ENCODE assay signal across 1 cellular context in the genomic region with DNA sequence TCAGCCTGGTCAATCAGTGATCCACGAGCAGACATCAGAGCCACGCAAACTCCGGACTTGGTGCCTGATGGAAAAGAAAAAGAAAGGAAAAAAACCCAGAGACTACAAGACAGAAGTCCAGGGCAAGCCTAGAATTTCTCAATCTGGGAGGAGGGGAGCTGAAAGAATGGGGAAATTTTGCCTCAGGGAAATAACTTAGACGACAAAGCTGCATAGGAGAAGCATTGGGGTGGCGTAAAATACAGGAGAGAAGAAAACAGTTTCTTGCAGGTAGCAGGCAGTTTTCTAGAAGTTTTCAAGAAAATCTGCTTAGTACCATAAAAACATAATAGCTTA.
TF ChIP-seq lines count a peak whose summit lies in the region.

No MANE protein-coding gene starts in this region.

TF ChIP-seq in IMR-90, 13 proteins besides CTCF, POLR2A, EP300 and RAD21:
- TF ChIP-seq FOS (IDR thresholded peaks at IDR 0.05; ENCODE audit: low read depth, low read length) = no peak
- no peak for TF ChIP-seq NFE2L2 (IDR thresholded peaks at IDR 0.05; ENCODE audit: low read depth, low read length)
- TF ChIP-seq CHD1 (IDR thresholded peaks at IDR 0.05; ENCODE audit: low read depth, low read length) = no peak
- TF ChIP-seq, protein P1, sequence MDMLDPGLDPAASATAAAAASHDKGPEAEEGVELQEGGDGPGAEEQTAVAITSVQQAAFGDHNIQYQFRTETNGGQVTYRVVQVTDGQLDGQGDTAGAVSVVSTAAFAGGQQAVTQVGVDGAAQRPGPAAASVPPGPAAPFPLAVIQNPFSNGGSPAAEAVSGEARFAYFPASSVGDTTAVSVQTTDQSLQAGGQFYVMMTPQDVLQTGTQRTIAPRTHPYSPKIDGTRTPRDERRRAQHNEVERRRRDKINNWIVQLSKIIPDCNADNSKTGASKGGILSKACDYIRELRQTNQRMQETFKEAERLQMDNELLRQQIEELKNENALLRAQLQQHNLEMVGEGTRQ (IDR thresholded peaks at IDR 0.05; ENCODE audit: low read depth, low read length) = no peak
- TF ChIP-seq SMC3 (IDR thresholded peaks at IDR 0.05; ENCODE audit: low read depth, low read length) = no peak
- no peak for TF ChIP-seq MAZ (IDR thresholded peaks at IDR 0.05; ENCODE audit: borderline replicate concordance, low read depth, low read length)
- TF ChIP-seq, protein P2, sequence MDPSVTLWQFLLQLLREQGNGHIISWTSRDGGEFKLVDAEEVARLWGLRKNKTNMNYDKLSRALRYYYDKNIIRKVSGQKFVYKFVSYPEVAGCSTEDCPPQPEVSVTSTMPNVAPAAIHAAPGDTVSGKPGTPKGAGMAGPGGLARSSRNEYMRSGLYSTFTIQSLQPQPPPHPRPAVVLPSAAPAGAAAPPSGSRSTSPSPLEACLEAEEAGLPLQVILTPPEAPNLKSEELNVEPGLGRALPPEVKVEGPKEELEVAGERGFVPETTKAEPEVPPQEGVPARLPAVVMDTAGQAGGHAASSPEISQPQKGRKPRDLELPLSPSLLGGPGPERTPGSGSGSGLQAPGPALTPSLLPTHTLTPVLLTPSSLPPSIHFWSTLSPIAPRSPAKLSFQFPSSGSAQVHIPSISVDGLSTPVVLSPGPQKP (IDR thresholded peaks at IDR 0.05; ENCODE audit: borderline replicate concordance, low read depth, low read length) = no peak
- no peak for TF ChIP-seq BHLHE40 (IDR thresholded peaks at IDR 0.05; ENCODE audit: low read depth, low read length)
TF ChIP-seq in IMR-90: peak in this region for 0.
